15 cellular contexts compared by ENCODE assay signal in genomic region chr12:466762-467161, GRCh38.
"Had no signal": no experiment of that assay in that cellular context is flagged by ENCODE, and none has a peak within 500 bp of the region (broad histone marks: within the 10 kb centered on the region; RNA-seq: fewer than 3 reads in every experiment).

No MANE protein-coding gene starts in this region.

- H3K27me3 ChIP-seq: sigmoid colon, uterus had no signal

- H3K4me3 Mint-ChIP-seq: activated CD4-positive, alpha-beta memory T cell treated with anti-CD3 and anti-CD28 coated beads, Interleukin-2, amount 10 ng/mL, durations not matched to agents 7 days and 5 days; activated naive CD4-positive, alpha-beta T cell treated with anti-CD3 and anti-CD28 coated beads for 36 hours; activated naive CD8-positive, alpha-beta T cell treated with anti-CD3 and anti-CD28 coated beads, Interleukin-2, amount 10 ng/mL, durations not matched to agents 7 days and 5 days; activated T-cell treated with anti-CD3 and anti-CD28 coated beads, Interleukin-2, amount 50 U/mL, for 72 hours; immature natural killer cell had no signal

- H3K9me3 ChIP-seq: left lung, sigmoid colon, uterus had no signal

- H3K27ac Mint-ChIP-seq: activated CD4-positive, alpha-beta memory T cell treated with anti-CD3 and anti-CD28 coated beads, Interleukin-2, amount 10 ng/mL, durations not matched to agents 7 days and 5 days; activated naive CD4-positive, alpha-beta T cell treated with anti-CD3 and anti-CD28 coated beads for 36 hours; activated naive CD8-positive, alpha-beta T cell treated with anti-CD3 and anti-CD28 coated beads, Interleukin-2, amount 10 ng/mL, durations not matched to agents 7 days and 5 days; activated T-cell treated with anti-CD3 and anti-CD28 coated beads, Interleukin-2, amount 50 U/mL, for 72 hours; immature natural killer cell had no signal

- H3K9me3 Mint-ChIP-seq: activated CD4-positive, alpha-beta memory T cell treated with anti-CD3 and anti-CD28 coated beads, Interleukin-2, amount 10 ng/mL, durations not matched to agents 7 days and 5 days; activated naive CD4-positive, alpha-beta T cell treated with anti-CD3 and anti-CD28 coated beads for 36 hours; activated naive CD8-positive, alpha-beta T cell treated with anti-CD3 and anti-CD28 coated beads, Interleukin-2, amount 10 ng/mL, durations not matched to agents 7 days and 5 days; activated T-cell treated with anti-CD3 and anti-CD28 coated beads, Interleukin-2, amount 50 U/mL, for 72 hours; immature natural killer cell had no signal

- H3K4me3 ChIP-seq: left lung, sigmoid colon, smooth muscle cell, uterus had no signal

- H3K36me3 ChIP-seq: left lung, sigmoid colon, uterus had no signal

- H3K27ac ChIP-seq: sigmoid colon, uterus had no signal

- H3K36me3 Mint-ChIP-seq: activated naive CD8-positive, alpha-beta T cell treated with anti-CD3 and anti-CD28 coated beads, Interleukin-2, amount 10 ng/mL, durations not matched to agents 7 days and 5 days; immature natural killer cell had no signal

- ATAC-seq: activated T-cell treated with anti-CD3 and anti-CD28 coated beads, Interleukin-2, amount 50 U/mL, for 72 hours had no signal

- DNase-seq: activated CD4-positive, alpha-beta memory T cell treated with anti-CD3 and anti-CD28 coated beads, Interleukin-2, amount 10 ng/mL, durations not matched to agents 7 days and 5 days; activated CD4-positive, alpha-beta T cell treated with anti-CD3 and anti-CD28 coated beads for 48 hours; activated effector memory CD4-positive, alpha-beta T cell treated with Interleukin-2 at 50 U/mL for 16 hours; activated naive CD4-positive, alpha-beta T cell treated with anti-CD3 and anti-CD28 coated beads for 36 hours; activated naive CD8-positive, alpha-beta T cell treated with anti-CD3 and anti-CD28 coated beads, Interleukin-2, amount 10 ng/mL, durations not matched to agents 7 days and 5 days; activated T-cell treated with anti-CD3 and anti-CD28 coated beads, Interleukin-2, amount 50 U/mL, for 72 hours; amniotic stem cell; immature natural killer cell; sigmoid colon; stimulated activated CD4-positive, alpha-beta T cell treated with anti-CD3 and anti-CD28 coated beads, Interleukin-15, amount 100 ng/mL, for 24 hours; stimulated activated CD8-positive, alpha-beta memory T cell treated with anti-CD3 and anti-CD28 coated beads, Interleukin-4, amount 100 ng/mL, for 48 hours; stimulated activated naive CD4-positive, alpha-beta T cell; uterus had no signal

- H3K4me1 ChIP-seq: left lung, sigmoid colon, uterus had no signal
